ENCODE assay signal across 13 cellular contexts in the genomic region with DNA sequence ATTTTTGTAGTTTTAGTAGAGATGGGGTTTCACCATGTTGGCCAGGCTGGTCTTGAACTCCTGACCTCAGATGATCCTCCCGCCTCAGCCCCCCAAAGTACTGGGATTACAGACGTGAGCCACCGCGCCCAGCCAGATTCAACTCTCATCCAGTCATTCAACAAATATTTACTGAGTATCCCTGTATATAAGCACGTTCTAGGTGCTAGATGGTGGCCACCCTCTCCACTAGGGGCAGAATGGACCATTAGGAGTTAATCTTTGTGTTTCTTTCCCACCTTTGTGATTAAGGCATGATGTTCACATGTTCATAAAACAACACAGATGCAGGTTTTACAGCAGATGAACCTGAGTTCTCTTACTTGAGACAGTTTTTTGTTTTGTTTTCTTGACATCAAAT. TPM values are rescaled to one million over a fixed set of nuclear protein-coding genes. Genes with fewer than 3 reads are reported as not detected.
A peak's percentile ranks its signal among the peaks of the same experiment; 100 is the strongest.
DNase-seq lines count a peak whose midpoint lies in the region; ATAC-seq and TF ChIP-seq lines count a peak whose summit lies in the region.
"Had no signal": no experiment of that assay in that cellular context is flagged by ENCODE, and none has a peak within 500 bp of the region (broad histone marks: within the 10 kb centered on the region; RNA-seq: fewer than 3 reads in every experiment).

No MANE protein-coding gene starts in this region.

- BruUV-seq in Panc1 (replicated peaks; lab: Mats Ljungman, UMichigan), result no TSS peak

- intact Hi-C loops in Panc1 (cut with micrococcal nuclease; ENCODE audit: unreplicated experiment), result no loop called here

- no peaks in the 10 kb centered on the region for H3K27me3 ChIP-seq in Panc1 (ENCODE audit: control insufficient read depth, insufficient read depth, low read length)

- H3K27ac ChIP-seq in 22Rv1 (no peak overlapping the region), Panc1 (ENCODE audit: low read length) (no peak overlapping the region)

- H3K27me3 Mint-ChIP-seq in mesothelial cell of epicardium (ENCODE audit: low read depth), result no peaks in the 10 kb centered on the region
- H3K27me3 Mint-ChIP-seq: CD4-positive, alpha-beta T cell; central memory CD8-positive, alpha-beta T cell had no signal

- CTCF ChIA-PET in Panc1 (lab: Charles Lee), result no interaction called here

- H3K4me1 ChIP-seq in Panc1 (ENCODE audit: control insufficient read depth, insufficient read depth, low read length), result no peaks in the 10 kb centered on the region

- no peak overlapping the region for H3K27ac Mint-ChIP-seq in mesothelial cell of epicardium
- H3K27ac Mint-ChIP-seq: CD4-positive, alpha-beta T cell had no signal

- no peak overlapping the region for H3K4me3 ChIP-seq in Panc1 (ENCODE audit: low read depth in 2 of 2, low read length in 2 of 2)
- no peak overlapping the region for H3K4me3 ChIP-seq in epithelial cell of proximal tubule (ENCODE audit: low read depth, low read length)

- H3K36me3 Mint-ChIP-seq in mesothelial cell of epicardium, result peaks cover 32% of the 10 kb centered on the region

- H3K9me3 Mint-ChIP-seq in mesothelial cell of epicardium, result no peaks in the 10 kb centered on the region
- H3K9me3 Mint-ChIP-seq: CD4-positive, alpha-beta T cell; central memory CD8-positive, alpha-beta T cell had no signal

- H3K36me3 ChIP-seq in Panc1 (ENCODE audit: control insufficient read depth, insufficient read depth, low read length), result no peaks in the 10 kb centered on the region

- DNase-seq in ELR (ENCODE audit: low read depth), result peak; percentile 75
- DNase-seq in Panc1 (ENCODE audit: low read depth, low spot score), result no peak
- no peak for DNase-seq in epithelial cell of proximal tubule (ENCODE audit: low read depth)
- DNase-seq in mesothelial cell of epicardium (ENCODE audit: low spot score in 2 of 2, unreplicated experiment in 2 of 2), result no peak
- no peak for DNase-seq in CD1c-positive myeloid dendritic cell (ENCODE audit: extremely low spot score)
- DNase-seq in activated CD4-positive, alpha-beta T cell treated with anti-CD3 and anti-CD28 coated beads for 1 hour, result no peak
- DNase-seq in NCI-H2081 (lab: John Stamatoyannopoulos, UW), result no peak
- DNase-seq: activated T-cell treated with anti-CD3 and anti-CD28 coated beads, Interleukin-2, amount 50 U/mL, for 1 hour; CD4-positive, alpha-beta T cell; NCI-H1436; stimulated activated CD4-positive, alpha-beta T cell treated with anti-CD3 and anti-CD28 coated beads, Interleukin-4, amount 100 ng/mL, for 4 hours had no signal

- no peaks in the 10 kb centered on the region for H3K9me3 ChIP-seq in Panc1 (ENCODE audit: control insufficient read depth, insufficient read depth, low read depth, low read length)

- in situ Hi-C loops in Panc1 (cut with HindIII; ENCODE audit: low pct_unique_long_range_greater_than_20kb, low sequenced_read_pairs), result no loop called here

- peaks cover under 1% of the 10 kb centered on the region for H3K4me1 Mint-ChIP-seq in mesothelial cell of epicardium

- no peak overlapping the region for H3K4me3 Mint-ChIP-seq in mesothelial cell of epicardium
- H3K4me3 Mint-ChIP-seq: CD4-positive, alpha-beta T cell; central memory CD8-positive, alpha-beta T cell had no signal

- 0 out of 2 replicates have a peak, but pooled peaks have one; percentile 55 for ATAC-seq in Panc1

- TF ChIP-seq CTCF in 22Rv1 (IDR thresholded peaks at IDR 0.05) (peak; percentile 37), Panc1 (IDR thresholded peaks at IDR 0.05) (no peak; the same call in 1 of the 2 replicates), epithelial cell of proximal tubule (conservative IDR thresholded peaks at IDR 0.05; ENCODE audit: low read depth, low read length) (peak; percentile 49), mesothelial cell of epicardium (IDR thresholded peaks at IDR 0.05; ENCODE audit: unreplicated experiment) (no peak)

- POLR2A ChIA-PET in Panc1 (lab: Charles Lee), result interaction anchor here (0.7 kb wide), 1 partner anchor 13 kb away, joined by 8 read pairs; no protein-coding TSS in a partner anchor

RNA-seq across cellular contexts. Expression of gene SHKBP1, which starts 7.3 kb away (rescaled TPM):
- total RNA-seq in Panc1 (2021; ENCODE audit: unreplicated experiment) (55.9 TPM), epithelial cell of proximal tubule (108 and 113 TPM in 2 replicates), mesothelial cell of epicardium (60.9 to 65.3 TPM (median 61.6 TPM) in 3 replicates)
- polyA plus RNA-seq in Panc1 (2012; ENCODE audit: insufficient read length), result 102 TPM

RNA-seq across cellular contexts. Expression of gene LTBP4, which starts 17.2 kb away (rescaled TPM):
- total RNA-seq in Panc1 (2021; ENCODE audit: unreplicated experiment), result 75.4 TPM
- polyA plus RNA-seq in Panc1 (2012; ENCODE audit: insufficient read length), result 81.6 TPM
- total RNA-seq in epithelial cell of proximal tubule, result 24.4 and 149 TPM in 2 replicates
- total RNA-seq in mesothelial cell of epicardium, result 341 to 364 TPM (median 344 TPM) in 3 replicates

Comparison
In these comparisons a context has a peak if more than half of its experiments do, and no peak if none do; other contexts are left out.
1. CTCF ChIP-seq: peak in 22Rv1 (single experiment) and epithelial cell of proximal tubule (single experiment); none in Panc1 (single experiment) and mesothelial cell of epicardium (single experiment).